Comparison of ENCODE assay signal across 1 cellular context in genomic region chr10:70742537-70743429, GRCh38.
TF ChIP-seq lines count a peak whose summit lies in the region.

No MANE protein-coding gene starts in this region.

TF ChIP-seq in IMR-90, 13 proteins besides CTCF, POLR2A, EP300 and RAD21 (continued from another document):
- no peak for TF ChIP-seq ELK1 (IDR thresholded peaks at IDR 0.05; ENCODE audit: borderline replicate concordance, low read depth, low read length)
